In genomic region chr1:213793482-213794067, GRCh38 we compare ENCODE assay signal across 24 cellular contexts.
"Had no signal": no experiment of that assay in that cellular context is flagged by ENCODE, and none has a peak within 500 bp of the region (broad histone marks: within the 10 kb centered on the region; RNA-seq: fewer than 3 reads in every experiment).

No MANE protein-coding gene starts in this region.

- ATAC-seq: T-cell had no signal

- FAIRE-seq: HTR-8/SVneo, RCC 7860 had no signal

- H3K27me3 ChIP-seq: MG63, SJSA1 had no signal

- H3K36me3 ChIP-seq: MG63, SJSA1 had no signal

- DNase-seq: Karpas-422, KG1, MG63, NCI-H1092, NCI-H1417 treated with DMSO at 0.1 percent for 48 hours, NCI-H146, NCI-H1694 treated with DMSO at 0.1 percent for 48 hours, NCI-H1930, NCI-H2081, NCI-H2107, NCI-H345, NCI-H446 treated with DMSO at 0.1 percent for 48 hours, NCI-H510A treated with DMSO at 0.1 percent for 48 hours, NCI-H526, Right ventricle myocardium superior, RPMI8226, SIG-M5, SW 1271, T-cell had no signal

- H3K27ac ChIP-seq: HL-60, SJSA1, SK-N-MC had no signal

- H3K4me1 ChIP-seq: SJSA1 had no signal

- H3K4me3 ChIP-seq: MG63, SJSA1, SK-N-MC had no signal

- H3K9me3 ChIP-seq: MG63, SJSA1 had no signal
